8 cellular contexts compared by ENCODE assay signal in genomic region chr11:9758676-9759518, GRCh38.
A peak's percentile ranks its signal among the peaks of the same experiment; 100 is the strongest.
DNase-seq lines count a peak whose midpoint lies in the region; ATAC-seq lines count a peak whose summit lies in the region.

No MANE protein-coding gene starts in this region.

- no peaks in the 10 kb centered on the region for H3K9me3 ChIP-seq in effector memory CD4-positive, alpha-beta T cell (ENCODE audit: control insufficient read depth, low read length)
- H3K9me3 ChIP-seq in mesenchymal stem cell (ENCODE audit: control insufficient read depth, low read length), result no peaks in the 10 kb centered on the region

- H3K4me3 ChIP-seq in effector memory CD4-positive, alpha-beta T cell (ENCODE audit: insufficient read depth, low read depth, low read length, poor library complexity, severe bottlenecking), result peak overlapping the region; percentile 70
- peak overlapping the region in 1 of 2 experiments; percentile 77 for H3K4me3 ChIP-seq in mesenchymal stem cell (ENCODE audit: insufficient read depth in 1 of 2, low read depth in 1 of 2, low read length in 2 of 2)

- H2AFZ ChIP-seq in mesenchymal stem cell (ENCODE audit: low read depth, low read length), result peak overlapping the region; percentile 66

- ATAC-seq in HG02852 (IDR thresholded peaks at IDR 0.05; ENCODE audit: unreplicated experiment), result peak; percentile 33

- H2BK120ac ChIP-seq in mesenchymal stem cell (ENCODE audit: low read depth, low read length), result peak overlapping the region; percentile 97

- peak overlapping the region; percentile 48 for H3K27ac ChIP-seq in effector memory CD4-positive, alpha-beta T cell (ENCODE audit: insufficient read depth, low read length, poor library complexity, severe bottlenecking)
- peak overlapping the region; percentile 98 for H3K27ac ChIP-seq in mesenchymal stem cell (ENCODE audit: low read length, poor library complexity, severe bottlenecking)

- H3K4me2 ChIP-seq in mesenchymal stem cell (ENCODE audit: low read length, poor library complexity, severe bottlenecking), result peak overlapping the region; percentile 72

- peak overlapping the region; percentile 88 to 94 for H3K4ac ChIP-seq in mesenchymal stem cell (ENCODE audit: low read depth in 1 of 2, low read length in 2 of 2)

- peak overlapping the region; percentile 96 for H3K9ac ChIP-seq in mesenchymal stem cell (ENCODE audit: low read length)

- DNase-seq in NCI-H2081 (lab: John Stamatoyannopoulos, UW) (peak; percentile 40 to 59), NCI-H2081 treated with DMSO at 0.1 percent for 48 hours (lab: John Stamatoyannopoulos, UW) (no peak), NCI-H226 (peak; percentile 51), mesenchymal stem cell (peak; percentile 88)
- DNase-seq in activated CD8-positive, alpha-beta memory T cell treated with anti-CD3 and anti-CD28 coated beads for 24 hours, result peak; percentile 87
- peak in 2 of 3 donors; percentile 19 to 32 for DNase-seq in effector memory CD4-positive, alpha-beta T cell
- peak; percentile 75 for DNase-seq in stimulated activated CD8-positive, alpha-beta memory T cell treated with anti-CD3 and anti-CD28 coated beads, Interleukin-4, amount 100 ng/mL, for 48 hours

- peak overlapping the region; percentile 100 for H2BK5ac ChIP-seq in mesenchymal stem cell (ENCODE audit: low read depth, low read length, poor library complexity, severe bottlenecking)

- peak overlapping the region; percentile 93 for H4K8ac ChIP-seq in mesenchymal stem cell (ENCODE audit: low read length)

- peaks cover 2% of the 10 kb centered on the region for H3K79me1 ChIP-seq in mesenchymal stem cell (replicated peaks; ENCODE audit: low read length, poor library complexity, severe bottlenecking)

- peak overlapping the region; percentile 99 for H2BK15ac ChIP-seq in mesenchymal stem cell (ENCODE audit: low read depth, poor library complexity, severe bottlenecking)

- peak overlapping the region; percentile 93 to 99 for H3K18ac ChIP-seq in mesenchymal stem cell (ENCODE audit: low read depth in 1 of 2, low read length in 2 of 2)

- H2AK5ac ChIP-seq in mesenchymal stem cell (ENCODE audit: low read length, severe bottlenecking), result peak overlapping the region; percentile 93

- H3K14ac ChIP-seq in mesenchymal stem cell (ENCODE audit: low read length in 2 of 2), result peak overlapping the region in 1 of 2 experiments; percentile 95

- peak overlapping the region; percentile 100 for H4K91ac ChIP-seq in mesenchymal stem cell (ENCODE audit: low read length)

- peak overlapping the region; percentile 97 to 99 for H2BK12ac ChIP-seq in mesenchymal stem cell (ENCODE audit: low read length in 2 of 2)

- no peaks in the 10 kb centered on the region for H3K27me3 ChIP-seq in effector memory CD4-positive, alpha-beta T cell (replicated peaks; ENCODE audit: control insufficient read depth, insufficient read depth, low read length, poor library complexity, severe bottlenecking)
- H3K27me3 ChIP-seq in mesenchymal stem cell (ENCODE audit: control insufficient read depth in 1 of 2, insufficient read depth in 1 of 2, low read length in 2 of 2), result no peaks in the 10 kb centered on the region

- H3K4me1 ChIP-seq in effector memory CD4-positive, alpha-beta T cell (ENCODE audit: control insufficient read depth, insufficient read depth, low read length, poor library complexity, severe bottlenecking), result peaks cover 20% of the 10 kb centered on the region
- H3K4me1 ChIP-seq in mesenchymal stem cell (ENCODE audit: control insufficient read depth, insufficient read depth, low read depth, low read length), result peaks cover 52% of the 10 kb centered on the region

- H3K23ac ChIP-seq in mesenchymal stem cell (ENCODE audit: low read length in 2 of 2), result peak overlapping the region in 1 of 2 experiments; percentile 79

- 9% methylated on average over 49 of the region's 49 CpGs for WGBS in mesenchymal stem cell

- H3K36me3 ChIP-seq in effector memory CD4-positive, alpha-beta T cell (ENCODE audit: control insufficient read depth, insufficient read depth, low read length), result no peaks in the 10 kb centered on the region
- no peaks in the 10 kb centered on the region for H3K36me3 ChIP-seq in mesenchymal stem cell (ENCODE audit: control insufficient read depth in 1 of 2, insufficient read depth in 2 of 2, low read depth in 1 of 2, low read length in 2 of 2)
